Comparison of ENCODE assay signal across 9 cellular contexts in the genomic region with DNA sequence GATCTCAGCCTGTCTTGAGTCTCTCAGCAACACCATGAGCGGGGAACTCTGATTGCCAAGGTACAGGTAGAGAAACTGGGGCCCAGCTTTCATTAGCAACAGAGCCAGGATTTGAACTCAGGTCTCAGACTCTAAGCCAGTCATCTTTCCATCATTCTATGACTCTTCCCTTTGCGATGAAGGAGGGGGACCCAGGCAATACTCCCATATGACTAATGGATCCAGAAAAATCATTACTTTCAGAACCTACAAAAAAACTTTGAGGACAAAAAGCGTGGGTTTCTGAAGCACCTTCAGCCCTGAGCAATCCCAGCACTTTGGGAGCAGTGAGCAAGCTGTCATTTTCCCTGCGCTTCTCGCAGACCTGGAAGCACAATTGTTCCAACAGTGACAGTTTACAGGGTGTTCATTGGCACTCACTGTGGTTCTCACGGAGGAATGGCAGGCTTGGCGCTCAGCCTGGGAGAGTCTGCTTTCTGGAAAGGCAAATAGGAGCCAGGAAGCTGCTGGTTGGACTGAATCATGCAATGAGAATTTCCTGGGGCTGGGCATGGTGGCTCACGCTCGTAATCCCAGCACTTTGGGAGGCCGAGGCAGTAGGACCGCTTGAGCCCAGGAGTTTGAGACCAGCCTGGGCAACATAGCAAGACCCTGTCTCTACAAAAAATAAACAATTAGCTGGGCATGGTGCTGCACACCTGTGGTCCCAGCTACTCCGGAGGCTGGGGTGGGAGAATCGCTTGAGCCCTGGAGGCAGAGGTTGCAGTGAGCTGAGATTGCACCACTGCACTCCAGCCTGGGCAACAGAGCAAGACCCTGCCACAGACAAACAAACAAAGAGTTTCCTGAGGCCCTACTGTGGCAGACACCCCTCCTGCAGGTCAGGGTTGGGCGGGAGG. TPM values are rescaled to one million over a fixed set of nuclear protein-coding genes. Genes with fewer than 3 reads are reported as not detected.
DNase-seq lines count a peak whose midpoint lies in the region; ATAC-seq, FAIRE-seq and TF ChIP-seq lines count a peak whose summit lies in the region.
"Had no signal": no experiment of that assay in that cellular context is flagged by ENCODE, and none has a peak within 500 bp of the region (broad histone marks: within the 10 kb centered on the region; RNA-seq: fewer than 3 reads in every experiment).

No MANE protein-coding gene starts in this region.

- peak overlapping the region; percentile 70 to 87 for H3K27ac ChIP-seq in prostate gland

- TF ChIP-seq CTCF in fibroblast of villous mesenchyme (IDR thresholded peaks at IDR 0.05; ENCODE audit: insufficient read depth, low read depth, low read length) (no peak), prostate gland (IDR thresholded peaks at IDR 0.05) (peak in 1 of 4 experiments; percentile 24), D721Med (IDR thresholded peaks at IDR 0.05; ENCODE audit: insufficient read depth, missing control alignments) (no peak)

- H3K4me3 ChIP-seq in fibroblast of villous mesenchyme (ENCODE audit: low read depth, low read length) (no peak overlapping the region), prostate gland (no peak overlapping the region)

- no peaks in the 10 kb centered on the region for H3K4me1 ChIP-seq in prostate gland (replicated peaks)

- ATAC-seq in SK-N-SH treated with all-trans-retinoic acid at 6 μM for 48 hours (peak; percentile 91), HG02678 (IDR thresholded peaks at IDR 0.05; ENCODE audit: unreplicated experiment) (no peak), HG03378 (IDR thresholded peaks at IDR 0.05; ENCODE audit: unreplicated experiment) (no peak)

- H3K36me3 ChIP-seq in prostate gland: no peaks in the 10 kb centered on the region

- FAIRE-seq in D721Med (lab: Jason Lieb, UNC): no peak

- DNase-seq in H4 (ENCODE audit: low spot score): peak; percentile 90
- peak; percentile 89 for DNase-seq in fibroblast of villous mesenchyme (ENCODE audit: low read depth)
- DNase-seq in prostate gland (ENCODE audit: low spot score): peak; percentile 98
- DNase-seq in D721Med (ENCODE audit: insufficient read length, low spot score): no peak
- no peak for DNase-seq in retina

- H3K27me3 ChIP-seq in prostate gland (replicated peaks; ENCODE audit: insufficient read depth): no peaks in the 10 kb centered on the region

- no peaks in the 10 kb centered on the region for H3K9me3 ChIP-seq in prostate gland

- peak; percentile 15 for TF ChIP-seq POLR2A in prostate gland (IDR thresholded peaks at IDR 0.05)

- WGBS in prostate gland: 40% methylated on average over 14 of the region's 14 CpGs

- intact Hi-C loops in prostate gland (cut with DNase I): loop anchor here (5.0 kb wide), 1 partner anchor 69 kb away; no protein-coding TSS in a partner anchor

TF ChIP-seq in SK-N-SH treated with all-trans-retinoic acid at 6 μM for 48 hours, 23 proteins besides CTCF, POLR2A, EP300 and RAD21:
- TF ChIP-seq RARB (CRISPR knock-in tag; IDR thresholded peaks at IDR 0.05): no peak
- TF ChIP-seq, protein P1, sequence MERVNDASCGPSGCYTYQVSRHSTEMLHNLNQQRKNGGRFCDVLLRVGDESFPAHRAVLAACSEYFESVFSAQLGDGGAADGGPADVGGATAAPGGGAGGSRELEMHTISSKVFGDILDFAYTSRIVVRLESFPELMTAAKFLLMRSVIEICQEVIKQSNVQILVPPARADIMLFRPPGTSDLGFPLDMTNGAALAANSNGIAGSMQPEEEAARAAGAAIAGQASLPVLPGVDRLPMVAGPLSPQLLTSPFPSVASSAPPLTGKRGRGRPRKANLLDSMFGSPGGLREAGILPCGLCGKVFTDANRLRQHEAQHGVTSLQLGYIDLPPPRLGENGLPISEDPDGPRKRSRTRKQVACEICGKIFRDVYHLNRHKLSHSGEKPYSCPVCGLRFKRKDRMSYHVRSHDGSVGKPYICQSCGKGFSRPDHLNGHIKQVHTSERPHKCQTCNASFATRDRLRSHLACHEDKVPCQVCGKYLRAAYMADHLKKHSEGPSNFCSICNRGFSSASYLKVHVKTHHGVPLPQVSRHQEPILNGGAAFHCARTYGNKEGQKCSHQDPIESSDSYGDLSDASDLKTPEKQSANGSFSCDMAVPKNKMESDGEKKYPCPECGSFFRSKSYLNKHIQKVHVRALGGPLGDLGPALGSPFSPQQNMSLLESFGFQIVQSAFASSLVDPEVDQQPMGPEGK (CRISPR knock-in tag; IDR thresholded peaks at IDR 0.05; ENCODE audit: borderline replicate concordance): no peak
- TF ChIP-seq, protein P2, sequence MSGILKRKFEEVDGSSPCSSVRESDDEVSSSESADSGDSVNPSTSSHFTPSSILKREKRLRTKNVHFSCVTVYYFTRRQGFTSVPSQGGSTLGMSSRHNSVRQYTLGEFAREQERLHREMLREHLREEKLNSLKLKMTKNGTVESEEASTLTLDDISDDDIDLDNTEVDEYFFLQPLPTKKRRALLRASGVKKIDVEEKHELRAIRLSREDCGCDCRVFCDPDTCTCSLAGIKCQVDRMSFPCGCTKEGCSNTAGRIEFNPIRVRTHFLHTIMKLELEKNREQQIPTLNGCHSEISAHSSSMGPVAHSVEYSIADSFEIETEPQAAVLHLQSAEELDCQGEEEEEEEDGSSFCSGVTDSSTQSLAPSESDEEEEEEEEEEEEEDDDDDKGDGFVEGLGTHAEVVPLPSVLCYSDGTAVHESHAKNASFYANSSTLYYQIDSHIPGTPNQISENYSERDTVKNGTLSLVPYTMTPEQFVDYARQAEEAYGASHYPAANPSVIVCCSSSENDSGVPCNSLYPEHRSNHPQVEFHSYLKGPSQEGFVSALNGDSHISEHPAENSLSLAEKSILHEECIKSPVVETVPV (CRISPR knock-in tag; IDR thresholded peaks at IDR 0.05): no peak
- 0 out of 2 replicates have a peak, but pooled peaks have one; percentile 7 for TF ChIP-seq ISL1 (CRISPR knock-in tag; IDR thresholded peaks at IDR 0.05)
- TF ChIP-seq ZFP3 (CRISPR knock-in tag; IDR thresholded peaks at IDR 0.05): peak; percentile 81; the same call in 1 of the 2 replicates
- TF ChIP-seq CSDC2 (CRISPR knock-in tag; IDR thresholded peaks at IDR 0.05): 0 out of 2 replicates have a peak, but pooled peaks have one; percentile 45
- no peak for TF ChIP-seq ESRRG (CRISPR knock-in tag; IDR thresholded peaks at IDR 0.05)

RNA-seq across cellular contexts. Expression of a gene that starts 40.1 kb away (rescaled TPM):
- not detected in 2 replicates for total RNA-seq in H4 (2014; rRNA removed; shearing (Covaris generic))
- not detected in 2 replicates for total RNA-seq in fibroblast of villous mesenchyme
- total RNA-seq in prostate gland: not detected
- total RNA-seq: skeletal muscle tissue had no signal

RNA-seq across cellular contexts. Expression of a gene that starts 40.5 kb away (rescaled TPM):
- total RNA-seq in H4 (2014; rRNA removed; shearing (Covaris generic)): not detected in 2 replicates
- total RNA-seq in fibroblast of villous mesenchyme (not detected in 2 replicates), prostate gland (not detected)
- total RNA-seq: skeletal muscle tissue had no signal

Comparison
In these comparisons a context has a peak if more than half of its experiments do, and no peak if none do; other contexts are left out.
1. DNase-seq: peak in H4 (single experiment), fibroblast of villous mesenchyme (single experiment) and prostate gland (single experiment); none in D721Med (single experiment) and retina (single experiment).